In genomic region chr1:155934933-155935590, GRCh38 we compare ENCODE assay signal across 9 cellular contexts. TPM values are rescaled to one million over a fixed set of nuclear protein-coding genes. Genes with fewer than 3 reads are reported as not detected.
DNase-seq lines count a peak whose midpoint lies in the region; ATAC-seq, FAIRE-seq and TF ChIP-seq lines count a peak whose summit lies in the region.
"Had no signal": no experiment of that assay in that cellular context is flagged by ENCODE, and none has a peak within 500 bp of the region (broad histone marks: within the 10 kb centered on the region; RNA-seq: fewer than 3 reads in every experiment).

No MANE protein-coding gene starts in this region.

- H3K27ac ChIP-seq in esophagus (ENCODE audit: low read depth in 2 of 2, low read length in 1 of 2): peak overlapping the region; percentile 89 to 90

- no peak for TF ChIP-seq CTCF in GM10266 (IDR thresholded peaks at IDR 0.05; ENCODE audit: control insufficient read depth, insufficient read depth, low read depth, missing control alignments)

- H3K4me3 ChIP-seq in GM08714 (ENCODE audit: low read length) (peak overlapping the region; percentile 78), esophagus (ENCODE audit: low read depth in 1 of 2, low read length in 2 of 2) (peak overlapping the region; percentile 43 to 69)

- DNase-seq in NCI-H526 treated with DMSO at 0.1 percent for 48 hours (lab: John Stamatoyannopoulos, UW): peak; percentile 67
- peak; percentile 85 for DNase-seq in renal cortical epithelial cell (ENCODE audit: low read depth)
- no peak for DNase-seq in GM10266 (ENCODE audit: extremely low spot score)
- no peak for DNase-seq in H54 (ENCODE audit: insufficient read length, low spot score)
- DNase-seq in stimulated activated CD4-positive, alpha-beta T cell treated with anti-CD3 and anti-CD28 coated beads, Interleukin-12 subunit alpha, Interleukin-12 subunit beta, amount 100 ng/mL, for 4 hours: no peak

- 80 to 82% methylated on average over 24 of the region's 24 CpGs for WGBS in esophagus, 2 donors

- no peaks in the 10 kb centered on the region for H3K27me3 ChIP-seq in esophagus (ENCODE audit: control insufficient read depth in 1 of 2, insufficient read depth in 2 of 2, low read length in 2 of 2)

- H3K36me3 ChIP-seq in esophagus (ENCODE audit: control insufficient read depth in 2 of 2, insufficient read depth in 2 of 2, low read length in 1 of 2): peaks cover 0 to 2% of the 10 kb centered on the region in 2 donors

- no peak for TF ChIP-seq POLR2A in H54 (IDR thresholded peaks at IDR 0.05; ENCODE audit: low read depth, low read length)

- no peak for FAIRE-seq in H54 (lab: Jason Lieb, UNC)

- peaks cover 0 to 4% of the 10 kb centered on the region in 2 donors for H3K4me1 ChIP-seq in esophagus (ENCODE audit: control insufficient read depth in 2 of 2, insufficient read depth in 2 of 2, low read length in 1 of 2)

- H3K9me3 ChIP-seq in esophagus (ENCODE audit: control insufficient read depth in 2 of 2, insufficient read depth in 1 of 2, low read depth in 1 of 2, low read length in 1 of 2): no peaks in the 10 kb centered on the region

- ATAC-seq in HG03565 (IDR thresholded peaks at IDR 0.05; ENCODE audit: unreplicated experiment): no peak

RNA-seq across cellular contexts. Expression of gene KHDC4, which starts 0.8 kb away (rescaled TPM):
- polyA plus RNA-seq in esophagus: 10 to 100 TPM; 11.9 to 29.6 TPM
- 16.8 and 39.1 TPM in 2 replicates for total RNA-seq in renal cortical epithelial cell

RNA-seq across cellular contexts. Expression of gene RXFP4, which starts 6.4 kb away (rescaled TPM):
- under 1 TPM; 0.04 to 0.08 TPM for polyA plus RNA-seq in esophagus
- not detected in 2 replicates for total RNA-seq in renal cortical epithelial cell
- total RNA-seq: T-helper 1 cell treated with Interleukin-12 subunit alpha and Interleukin-12 subunit beta and Interleukin-4 antibody, amounts not matched to agents 30 ng/mL and 1 ng/mL, for 36 hours had no signal

RNA-seq across cellular contexts. Expression of gene RIT1, which starts 23.9 kb away (rescaled TPM):
- 10 to 100 TPM; 23.4 to 29.7 TPM for polyA plus RNA-seq in esophagus
- 38.4 and 88.2 TPM in 2 replicates for total RNA-seq in renal cortical epithelial cell

RNA-seq across cellular contexts. Expression of gene ARHGEF2, which starts 43.3 kb away (rescaled TPM):
- polyA plus RNA-seq in esophagus: 10 to 100 TPM; 15.9 to 26.6 TPM
- total RNA-seq in renal cortical epithelial cell: 36.8 and 53.6 TPM in 2 replicates

Comparison
In these comparisons a context has a peak if more than half of its experiments do, and no peak if none do; other contexts are left out.
1. DNase-seq: peak in NCI-H526 treated with DMSO at 0.1 percent for 48 hours (single experiment) and renal cortical epithelial cell (single experiment); none in GM10266 (single experiment), H54 (single experiment) and stimulated activated CD4-positive, alpha-beta T cell treated with anti-CD3 and anti-CD28 coated beads, Interleukin-12 subunit alpha, Interleukin-12 subunit beta, amount 100 ng/mL, for 4 hours (single experiment).